8 cellular contexts compared by ENCODE assay signal in the genomic region with DNA sequence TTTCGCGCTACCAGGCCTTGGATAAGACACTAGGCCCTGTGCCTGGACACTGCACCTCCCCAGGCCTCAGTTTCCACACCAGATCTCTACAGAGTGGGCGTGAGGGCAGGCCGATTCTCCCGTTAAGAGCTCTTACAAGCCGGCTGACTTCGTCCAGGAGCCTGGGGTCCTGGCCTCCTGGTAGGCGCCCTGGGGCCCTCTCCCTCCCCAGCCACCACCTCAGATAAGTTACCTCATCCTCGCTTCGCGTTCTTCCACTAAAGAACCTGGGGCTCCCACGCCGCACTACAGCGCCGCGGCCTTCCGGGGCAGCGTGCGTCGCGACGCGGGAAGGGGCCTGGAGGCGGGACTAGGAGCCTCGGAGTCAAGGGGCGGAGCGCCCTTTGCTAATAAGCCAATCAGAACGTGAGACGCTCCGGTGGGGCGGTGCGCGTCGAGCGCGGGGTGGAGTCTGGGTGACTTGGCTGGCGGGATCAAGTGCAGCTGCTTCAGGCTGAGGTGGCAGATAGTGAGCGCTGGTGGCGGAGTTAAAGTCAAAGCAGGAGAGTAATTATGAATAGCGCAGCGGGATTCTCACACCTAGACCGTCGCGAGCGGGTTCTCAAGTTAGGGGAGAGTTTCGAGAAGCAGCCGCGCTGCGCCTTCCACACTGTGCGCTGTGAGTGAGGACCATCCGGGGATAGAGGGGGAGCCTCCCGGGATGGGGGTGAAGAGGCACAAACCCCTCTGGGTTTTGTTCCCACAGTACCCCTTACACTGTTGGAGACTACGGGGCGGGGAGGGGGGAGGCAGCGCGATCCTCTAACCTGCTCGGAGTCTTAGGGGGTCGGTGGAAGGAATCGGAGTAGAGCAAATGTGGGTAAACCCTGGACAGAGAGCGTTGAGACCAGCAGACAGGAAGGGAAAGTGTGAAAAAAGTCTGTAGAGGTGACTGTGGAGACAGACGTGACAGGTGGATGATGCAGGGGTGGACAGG. TPM values are rescaled to one million over a fixed set of nuclear protein-coding genes. Genes with fewer than 3 reads are reported as not detected.
DNase-seq lines count a peak whose midpoint lies in the region; ATAC-seq and TF ChIP-seq lines count a peak whose summit lies in the region.

Gene EAF2, plus strand, starts transcription at position 476 of the 976 bp plus-strand sequence. Its CDS starts 77 bp downstream, at position 553.
Gene IQCB1, minus strand, starts transcription at position 327 of the 976 bp plus-strand sequence. CDS start 6,100 bp downstream, outside the sequence.

- H3K27me3 Mint-ChIP-seq in T-helper 17 cell = no peaks in the 10 kb centered on the region

- peak; percentile 97 for ATAC-seq in HG02885 (IDR thresholded peaks at IDR 0.05; ENCODE audit: poor library complexity, unreplicated experiment)
- ATAC-seq in T-helper 17 cell = peak; percentile 98
- peak; percentile 100 for ATAC-seq in psoas muscle

- WGBS in psoas muscle, 3 donors = 0 to 1% (median 0%) methylated on average over 61 of the region's 61 CpGs

- H3K4me3 ChIP-seq in right atrium auricular region (peak within 1 kb of the TSS; percentile 70 to 86), psoas muscle (peak within 1 kb of the TSS; percentile 89), uterus (peak within 1 kb of the TSS; percentile 78 to 86)

- H3K4me1 Mint-ChIP-seq in T-helper 17 cell = peaks cover 35% of the 10 kb centered on the region

- DNase-seq in NCI-H1694 treated with DMSO at 0.1 percent for 48 hours (lab: John Stamatoyannopoulos, UW) (peak; percentile 86), T-helper 17 cell (peak; percentile 87 to 93 (median 92)), amygdala (lab: John Stamatoyannopoulos, UW) (peak; percentile 57 to 97 (median 92)), right atrium auricular region (ENCODE audit: low spot score) (peak; percentile 98), psoas muscle (peak; percentile 94 to 98), uterus (peak; percentile 93 to 96)

- H3K36me3 Mint-ChIP-seq in T-helper 17 cell (ENCODE audit: low read depth) = peaks cover 3% of the 10 kb centered on the region

- H3K36me3 ChIP-seq in right atrium auricular region (no peaks in the 10 kb centered on the region), psoas muscle (ENCODE audit: insufficient read depth in 1 of 2, low read depth in 1 of 2) (peaks cover 3 to 19% of the 10 kb centered on the region in 2 donors), uterus (no peaks in the 10 kb centered on the region)

- H3K4me1 ChIP-seq in right atrium auricular region = peaks cover 0 to 14% of the 10 kb centered on the region in 2 donors
- H3K4me1 ChIP-seq in psoas muscle = peaks cover 18% of the 10 kb centered on the region
- peaks cover 0 to 6% of the 10 kb centered on the region in 2 donors for H3K4me1 ChIP-seq in uterus

- peak within 1 kb of the TSS; percentile 99 for H3K27ac Mint-ChIP-seq in T-helper 17 cell

- TF ChIP-seq CTCF in right atrium auricular region (IDR thresholded peaks at IDR 0.05) = peak in 1 of 2 donors; percentile 21
- TF ChIP-seq CTCF in psoas muscle (IDR thresholded peaks at IDR 0.05) = peak; percentile 2
- peak in 2 of 4 experiments; percentile 7 to 10 for TF ChIP-seq CTCF in uterus (IDR thresholded peaks at IDR 0.05)

- H3K9me3 ChIP-seq in T-helper 17 cell (ENCODE audit: control insufficient read depth, low read length, poor library complexity, severe bottlenecking) (no peaks in the 10 kb centered on the region), right atrium auricular region (no peaks in the 10 kb centered on the region), psoas muscle (no peaks in the 10 kb centered on the region), uterus (no peaks in the 10 kb centered on the region)

- intact Hi-C loops in psoas muscle (cut with DNase I) = loop anchor here in 1 of 2 donors (5.0 to 10.0 kb wide), 3 partner anchors 83 to 550 kb away; partner anchors contain the start of genes FAM162A, MIX23 and POLQ
- intact Hi-C loops in uterus (cut with DNase I; ENCODE audit: low total_unique reads) = no loop called here

- H3K27ac ChIP-seq in right atrium auricular region = peak within 1 kb of the TSS; percentile 63 to 76
- peak within 1 kb of the TSS; percentile 83 for H3K27ac ChIP-seq in psoas muscle
- H3K27ac ChIP-seq in uterus = peak within 1 kb of the TSS; percentile 86 to 88

- peak within 1 kb of the TSS; percentile 99 for H3K4me3 Mint-ChIP-seq in T-helper 17 cell

- H3K27me3 ChIP-seq in right atrium auricular region (no peaks in the 10 kb centered on the region), psoas muscle (ENCODE audit: insufficient read depth in 3 of 3, low read length in 2 of 3) (no peaks in the 10 kb centered on the region), uterus (no peaks in the 10 kb centered on the region)

- TF ChIP-seq POLR2A in GM15510 (IDR thresholded peaks at IDR 0.05; ENCODE audit: borderline replicate concordance, extremely low read depth, insufficient read length) (peak; percentile 97), uterus (IDR thresholded peaks at IDR 0.05) (peak; percentile 75 to 98)

RNA-seq across cellular contexts. Expression of gene EAF2, which starts in this region (rescaled TPM):
- total RNA-seq in T-helper 17 cell (1 to 10 TPM; 5.5 to 7.6 TPM), right atrium auricular region (1 to 10 TPM; 1.6 to 3.2 TPM), psoas muscle (1 to 10 TPM; 1.5 to 5.3 (median 5.0) TPM), uterus (10 to 100 TPM in 2 of 4 donors, 1 to 10 TPM in 1, under 1 TPM in 1; 0.88 to 21.8 (median 6.9) TPM)
- polyA plus RNA-seq in psoas muscle = 1 to 10 TPM; 3.2 to 4.6 (median 3.4) TPM

RNA-seq across cellular contexts. Expression of gene IQCB1, which starts in this region (rescaled TPM):
- total RNA-seq in T-helper 17 cell (10 to 100 TPM; 47.4 to 55.1 TPM), right atrium auricular region (1 to 10 TPM; 6.5 to 6.7 TPM), psoas muscle (1 to 10 TPM; 5.8 to 8.3 (median 6.8) TPM), uterus (10 to 100 TPM; 17.9 to 69.4 (median 37.7) TPM)
- polyA plus RNA-seq in psoas muscle = 10 to 100 TPM in 1 of 3 donors, 1 to 10 TPM in 2; 5.7 to 10.1 (median 8.5) TPM

Comparison
In these comparisons a context has a peak if more than half of its experiments do, and no peak if none do; other contexts are left out.
1. Peak in every context shown above with its lines: DNase-seq, ATAC-seq, H3K4me3 ChIP-seq and H3K27ac ChIP-seq.